13 cellular contexts compared by ENCODE assay signal in the genomic region with DNA sequence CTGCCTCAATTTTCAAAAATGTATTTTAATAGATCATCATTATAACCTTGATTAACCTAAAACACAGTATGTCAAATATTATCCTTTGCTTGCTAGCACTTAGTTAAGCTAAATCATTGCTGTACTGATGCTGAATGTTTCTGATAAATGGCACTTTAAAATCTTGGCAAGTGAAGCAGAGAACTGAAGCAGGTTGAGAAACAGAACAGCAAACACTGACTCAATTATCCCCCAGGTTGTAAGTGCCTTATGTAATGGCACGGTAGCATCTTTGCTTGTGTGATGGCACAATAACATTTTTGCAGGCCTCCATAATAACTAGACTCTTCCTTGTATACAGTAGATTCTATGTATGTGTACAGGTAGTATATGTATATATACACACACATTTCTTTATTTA.
"Had no signal": no experiment of that assay in that cellular context is flagged by ENCODE, and none has a peak within 500 bp of the region (broad histone marks: within the 10 kb centered on the region; RNA-seq: fewer than 3 reads in every experiment).

No MANE protein-coding gene starts in this region.

- H3K36me3 Mint-ChIP-seq: mesothelial cell of epicardium, type B pancreatic cell, WTC11 had no signal

- H3K27me3 Mint-ChIP-seq: activated T-helper 17 cell treated with anti-CD3 and anti-CD28 coated beads, Interleukin-2, amount 50 U/mL, for 72 hours had no signal

- H3K36me3 ChIP-seq: adrenal gland, gastroesophageal sphincter, heart right ventricle, prostate gland had no signal

- H3K9me3 Mint-ChIP-seq: activated T-helper 17 cell treated with anti-CD3 and anti-CD28 coated beads, Interleukin-2, amount 50 U/mL, for 72 hours; mesothelial cell of epicardium; nephron progenitor cell; type B pancreatic cell; WTC11 had no signal

- DNase-seq: activated CD8-positive, alpha-beta memory T cell treated with anti-CD3 and anti-CD28 coated beads for 24 hours; heart right ventricle had no signal

- H3K27me3 ChIP-seq: adrenal gland, gastroesophageal sphincter, heart right ventricle had no signal

- FAIRE-seq: colon had no signal

- H3K4me3 Mint-ChIP-seq: mesothelial cell of epicardium, nephron progenitor cell, type B pancreatic cell, WTC11 had no signal

- H3K4me1 Mint-ChIP-seq: WTC11 had no signal

- H3K4me3 ChIP-seq: adrenal gland, gastroesophageal sphincter, heart right ventricle, lung, prostate gland, skin epidermis had no signal

- H3K27ac Mint-ChIP-seq: mesothelial cell of epicardium, nephron progenitor cell, type B pancreatic cell, WTC11 had no signal
